Comparison of ENCODE assay signal across 27 cellular contexts in the genomic region with DNA sequence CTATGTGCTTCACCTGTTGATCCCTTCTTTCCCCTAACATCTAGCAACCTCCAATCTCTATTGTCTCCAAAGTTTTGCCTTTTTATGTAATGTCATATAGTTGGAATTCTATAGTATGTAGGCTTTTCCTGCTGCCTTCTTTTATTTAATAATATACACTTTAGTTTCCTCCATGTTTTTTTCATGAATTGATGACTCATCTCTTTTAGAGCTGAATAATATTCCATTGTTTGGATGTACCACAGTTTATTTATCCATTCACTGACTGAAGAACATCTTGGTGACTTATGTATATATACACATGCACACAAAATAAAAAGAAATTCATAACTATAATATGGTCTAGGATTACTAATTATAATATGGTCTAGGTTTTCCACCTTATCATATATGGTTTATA.
"Had no signal": no experiment of that assay in that cellular context is flagged by ENCODE, and none has a peak within 500 bp of the region (broad histone marks: within the 10 kb centered on the region; RNA-seq: fewer than 3 reads in every experiment).

No MANE protein-coding gene starts in this region.

- DNase-seq: stimulated activated CD4-positive, alpha-beta T cell treated with anti-CD3 and anti-CD28 coated beads, Interleukin-2, amount 100 ng/mL, for 48 hours; stimulated activated CD4-positive, alpha-beta T cell treated with anti-CD3 and anti-CD28 coated beads, Interleukin-4, amount 100 ng/mL, for 1 hour; stimulated activated CD4-positive, alpha-beta T cell treated with anti-CD3 and anti-CD28 coated beads, Interleukin-4, amount 100 ng/mL, for 24 hours; stimulated activated CD4-positive, alpha-beta T cell treated with anti-CD3 and anti-CD28 coated beads, Interleukin-4, amount 100 ng/mL, for 4 hours; stimulated activated CD8-positive, alpha-beta memory T cell treated with anti-CD3 and anti-CD28 coated beads, Interleukin-4, amount 100 ng/mL, for 48 hours; stimulated activated naive B cell treated with anti-CD40 and anti-IgM and Interleukin-4, amounts not matched to agents 10 μg/mL and 1 μg/mL and 100 μg/mL, for 72 hours; stimulated activated naive CD4-positive, alpha-beta T cell; stimulated activated naive CD4-positive, alpha-beta T cell treated with Interleukin-2 at 50 U/mL for 16 hours; stimulated activated naive CD8-positive, alpha-beta T cell treated with anti-CD3 and anti-CD28 coated beads, Interleukin-15, amount 100 ng/mL, for 72 hours; stimulated activated naive CD8-positive, alpha-beta T cell treated with anti-CD3 and anti-CD28 coated beads, Interleukin-15, Interleukin-2, amounts not matched to agents 100 U/mL and 50 U/mL, for 24 hours; stomach; substantia nigra; testis; thyroid gland; tibial artery; transverse colon; trophoblast cell; upper lobe of left lung; upper lobe of right lung; uterus had no signal

- ATAC-seq: stimulated activated effector memory CD8-positive, alpha-beta T cell treated with anti-CD3 and anti-CD28 coated beads, Interleukin-12 subunit alpha, Interleukin-12 subunit beta, amount 100 ng/mL, for 72 hours; stimulated activated memory B cell treated with anti-CD40 and anti-IgM and Interleukin-4, amounts not matched to agents 10 μg/mL and 1 μg/mL and 100 μg/mL, for 72 hours; stimulated activated naive B cell treated with anti-CD40 and anti-IgM and Interleukin-4, amounts not matched to agents 10 μg/mL and 1 μg/mL and 100 μg/mL, for 72 hours; stimulated activated naive CD8-positive, alpha-beta T cell treated with anti-CD3 and anti-CD28 coated beads, Interleukin-15, amount 100 ng/mL, for 72 hours; stimulated activated naive CD8-positive, alpha-beta T cell treated with anti-CD3 and anti-CD28 coated beads, Interleukin-15, Interleukin-2, amounts not matched to agents 100 U/mL and 50 U/mL, for 24 hours; upper lobe of right lung had no signal

- FAIRE-seq: urothelium cell line had no signal

- H3K9me3 ChIP-seq: stomach, suprapubic skin, testis, thoracic aorta, thyroid gland, tibial artery, tibial nerve, transverse colon, upper lobe of left lung, upper lobe of right lung, uterus, vagina had no signal

- H3K27ac ChIP-seq: stomach, suprapubic skin, testis, thoracic aorta, thyroid gland, tibial artery, tibial nerve, transverse colon, upper lobe of left lung, upper lobe of right lung, uterus, vagina had no signal

- H3K4me3 ChIP-seq: stomach, suprapubic skin, testis, thoracic aorta, thyroid gland, tibial artery, tibial nerve, transverse colon, upper lobe of left lung, upper lobe of right lung, uterus, vagina had no signal

- H3K4me1 ChIP-seq: stomach, suprapubic skin, testis, thyroid gland, tibial artery, tibial nerve, transverse colon, upper lobe of left lung, upper lobe of right lung, uterus, vagina had no signal

- H3K36me3 ChIP-seq: stomach, suprapubic skin, thoracic aorta, thyroid gland, tibial artery, tibial nerve, transverse colon, upper lobe of left lung, upper lobe of right lung, uterus, vagina had no signal

- H3K27me3 ChIP-seq: stomach, suprapubic skin, testis, thyroid gland, tibial artery, tibial nerve, transverse colon, upper lobe of left lung, upper lobe of right lung, uterus, vagina had no signal
